Comparison of ENCODE assay signal across 8 cellular contexts in genomic region chr3:17195192-17195611, GRCh38.
DNase-seq lines count a peak whose midpoint lies in the region; ATAC-seq and TF ChIP-seq lines count a peak whose summit lies in the region.

No MANE protein-coding gene starts in this region.

- no peaks in the 10 kb centered on the region for H3K9me3 Mint-ChIP-seq in type B pancreatic cell

- no peak overlapping the region for H3K4me3 Mint-ChIP-seq in type B pancreatic cell

- ATAC-seq in GM18517 (IDR thresholded peaks at IDR 0.05; ENCODE audit: unreplicated experiment) (peak; percentile 96), HG02870 (IDR thresholded peaks at IDR 0.05; ENCODE audit: unreplicated experiment) (peak; percentile 86), omental fat pad (ENCODE audit: low FRiP score) (no peak)

- peaks cover 4% of the 10 kb centered on the region for H3K36me3 Mint-ChIP-seq in type B pancreatic cell

- DNase-seq in AG10803 (ENCODE audit: low read depth) (peak; percentile 82), NCI-H446 treated with DMSO at 0.1 percent for 48 hours (lab: John Stamatoyannopoulos, UW) (peak; percentile 96), fibroblast of peridontal ligament (ENCODE audit: extremely low read depth) (peak; percentile 81), type B pancreatic cell (ENCODE audit: extremely low spot score, unreplicated experiment) (no peak), NCI-H2107 (lab: John Stamatoyannopoulos, UW) (no peak), omental fat pad (ENCODE audit: low spot score) (no peak)

- no peak for TF ChIP-seq CTCF in AG10803 (conservative IDR thresholded peaks at IDR 0.05; ENCODE audit: low read length)
- no peak for TF ChIP-seq CTCF in type B pancreatic cell (conservative IDR thresholded peaks at IDR 0.05)
- TF ChIP-seq CTCF in omental fat pad (IDR thresholded peaks at IDR 0.05): no peak

- H3K4me3 ChIP-seq in AG10803 (ENCODE audit: low read length): no peak overlapping the region

- peaks cover 13% of the 10 kb centered on the region for H3K4me1 Mint-ChIP-seq in type B pancreatic cell (ENCODE audit: unreplicated experiment)

- H3K27ac Mint-ChIP-seq in type B pancreatic cell: no peak overlapping the region

- H3K27me3 Mint-ChIP-seq in type B pancreatic cell: no peaks in the 10 kb centered on the region

Comparison
In these comparisons a context has a peak if more than half of its experiments do, and no peak if none do; other contexts are left out.
1. DNase-seq: peak in AG10803 (single experiment), NCI-H446 treated with DMSO at 0.1 percent for 48 hours (single experiment) and fibroblast of peridontal ligament (single experiment); none in type B pancreatic cell (single experiment), NCI-H2107 (single experiment) and omental fat pad (single experiment).